ENCODE assay signal across 8 cellular contexts in genomic region chr13:39655041-39655568, GRCh38. TPM values are rescaled to one million over a fixed set of nuclear protein-coding genes. Genes with fewer than 3 reads are reported as not detected.
DNase-seq lines count a peak whose midpoint lies in the region; ATAC-seq and TF ChIP-seq lines count a peak whose summit lies in the region.

No MANE protein-coding gene starts in this region.

- peak overlapping the region in 1 of 2 experiments; percentile 5; a peak in 1 of 4 replicates for H3K27ac ChIP-seq in SK-N-SH (ENCODE audit: low read depth in 2 of 2, low read length in 1 of 2)

- peaks cover 8 to 9% of the 10 kb centered on the region in 2 experiments for H3K36me3 ChIP-seq in SK-N-SH (replicated peaks in 1 of 2; ENCODE audit: control insufficient read depth in 1 of 2, insufficient read depth in 2 of 2, low read length in 1 of 2)

- TF ChIP-seq EP300 in SK-N-SH (IDR thresholded peaks at IDR 0.05; ENCODE audit: borderline replicate concordance in 1 of 2, low read depth in 1 of 2, low read length in 1 of 2) = no peak

- DNase-seq in SK-N-SH (peak; percentile 2), KG1 (lab: John Stamatoyannopoulos, UW) (no peak), OCI-M1 (lab: John Stamatoyannopoulos, UW) (no peak)

- peaks cover 49% of the 10 kb centered on the region for H3K4me1 Mint-ChIP-seq in brain

- H3K9me3 Mint-ChIP-seq in brain = peaks cover 0 to 7% (median 0%) of the 10 kb centered on the region in 5 experiments

- CTCF ChIA-PET in SK-N-SH (lab: Yijun Ruan, JAX) = interaction anchor here (2.5 kb wide), 1 partner anchor 43 kb away, joined by 8 read pairs; no protein-coding TSS in a partner anchor

- H3K4me3 ChIP-seq in SK-N-SH (ENCODE audit: low read depth in 2 of 2, low read length in 1 of 2) = peak overlapping the region; percentile 90 to 98
- peak overlapping the region; percentile 93 for H3K4me3 ChIP-seq in mononuclear cell (ENCODE audit: low read length)

- H3K4me2 ChIP-seq in SK-N-SH = peak overlapping the region; percentile 95

- H3K9me3 ChIP-seq in SK-N-SH = no peaks in the 10 kb centered on the region
- no peaks in the 10 kb centered on the region for H3K9me3 ChIP-seq in mononuclear cell (ENCODE audit: low read depth, low read length)

- peak overlapping the region; percentile 95 to 100 (median 99) for H3K4me3 Mint-ChIP-seq in brain

- H3K27me3 ChIP-seq in SK-N-SH (ENCODE audit: insufficient read depth) = no peaks in the 10 kb centered on the region
- no peaks in the 10 kb centered on the region for H3K27me3 ChIP-seq in mononuclear cell (ENCODE audit: insufficient read depth, low read length)

- 0% methylated on average over 2 of the region's 2 CpGs for WGBS in SK-N-SH (ENCODE audit: low lambda C conversion rate)

- ATAC-seq in SK-N-SH treated with all-trans-retinoic acid at 6 μM for 48 hours (no peak; the same call in 2 of the 3 replicates), HG03460 (IDR thresholded peaks at IDR 0.05; ENCODE audit: unreplicated experiment) (peak; percentile 13), HG03378 (IDR thresholded peaks at IDR 0.05; ENCODE audit: unreplicated experiment) (no peak)

- H3F3A ChIP-seq in SK-N-SH (replicated peaks; ENCODE audit: insufficient read depth) = no peaks in the 10 kb centered on the region

- peak overlapping the region; percentile 86 to 97 (median 92) for H3K27ac Mint-ChIP-seq in brain

- H3K36me3 Mint-ChIP-seq in brain = peaks cover 11% of the 10 kb centered on the region

- H3K9ac ChIP-seq in SK-N-SH = no peak overlapping the region; the same call in 1 of the 2 replicates

- no peaks in the 10 kb centered on the region for H3K9me2 ChIP-seq in SK-N-SH

- POLR2A ChIA-PET in SK-N-SH (lab: Yijun Ruan, JAX) = no interaction called here

- H3K27me3 Mint-ChIP-seq in brain = peaks cover 11% of the 10 kb centered on the region

- no peaks in the 10 kb centered on the region; a peak in 1 of 4 replicates for H3K4me1 ChIP-seq in SK-N-SH (ENCODE audit: control insufficient read depth in 1 of 2, insufficient read depth in 2 of 2, low read depth in 1 of 2, low read length in 1 of 2)
- peaks cover 9% of the 10 kb centered on the region for H3K4me1 ChIP-seq in mononuclear cell (ENCODE audit: insufficient read depth, low read length)

- no peak for TF ChIP-seq CTCF in SK-N-SH (IDR thresholded peaks at IDR 0.05)
- no peak for TF ChIP-seq CTCF in brain (conservative IDR thresholded peaks at IDR 0.05)

- H2AFZ ChIP-seq in SK-N-SH (ENCODE audit: low read depth) = peak overlapping the region; percentile 93

- TF ChIP-seq RAD21 in SK-N-SH (IDR thresholded peaks at IDR 0.05; ENCODE audit: low read length) = no peak

- H4K20me1 ChIP-seq in SK-N-SH (ENCODE audit: insufficient read depth) = no peaks in the 10 kb centered on the region

- H3K79me2 ChIP-seq in SK-N-SH (ENCODE audit: insufficient read depth) = peaks cover 28% of the 10 kb centered on the region

TF ChIP-seq in SK-N-SH, 30 proteins besides CTCF, POLR2A, EP300 and RAD21:
- TF ChIP-seq YY1 (IDR thresholded peaks at IDR 0.05; ENCODE audit: low read depth) (0 out of 2 replicates have a peak, but pooled peaks have one; percentile 6), SIN3A (IDR thresholded peaks at IDR 0.05; ENCODE audit: borderline replicate concordance, low read depth, low read length) (no peak), GABPA (IDR thresholded peaks at IDR 0.05; ENCODE audit: low read depth) (0 out of 2 replicates have a peak, but pooled peaks have one; percentile 28)

TF ChIP-seq in SK-N-SH treated with all-trans-retinoic acid at 6 μM for 48 hours, 23 proteins besides CTCF, POLR2A, EP300 and RAD21:
- TF ChIP-seq ZNF8 (CRISPR knock-in tag; IDR thresholded peaks at IDR 0.05) (no peak), GLIS3 (CRISPR knock-in tag; IDR thresholded peaks at IDR 0.05) (no peak), PPARA (CRISPR knock-in tag; IDR thresholded peaks at IDR 0.05; ENCODE audit: borderline replicate concordance) (no peak), CREB5 (CRISPR knock-in tag; IDR thresholded peaks at IDR 0.05; ENCODE audit: low read depth) (no peak), POU6F1 (CRISPR knock-in tag; IDR thresholded peaks at IDR 0.05; ENCODE audit: borderline replicate concordance, low read depth) (no peak), BACH2 (CRISPR knock-in tag; IDR thresholded peaks at IDR 0.05; ENCODE audit: borderline replicate concordance) (no peak), TOX (CRISPR knock-in tag; IDR thresholded peaks at IDR 0.05; ENCODE audit: borderline replicate concordance) (no peak), PATZ1 (CRISPR knock-in tag; IDR thresholded peaks at IDR 0.05; ENCODE audit: borderline replicate concordance) (no peak), ZFP30 (CRISPR knock-in tag; IDR thresholded peaks at IDR 0.05) (no peak), RARB (CRISPR knock-in tag; IDR thresholded peaks at IDR 0.05) (no peak), ZNF70 (CRISPR knock-in tag; IDR thresholded peaks at IDR 0.05) (no peak), OSR1 (CRISPR knock-in tag; IDR thresholded peaks at IDR 0.05) (no peak)

RNA-seq across cellular contexts. Expression of gene COG6, which starts 0.4 kb away (rescaled TPM):
- polyA plus RNA-seq in SK-N-SH (2012; rRNA removed) (13.1 and 16.9 TPM in 2 replicates), brain (ENCODE audit: insufficient read depth, low read depth, low replicate concordance) (5.8 TPM)
- 14.8 and 15.9 TPM in 2 replicates for polyA plus RNA-seq in SK-N-SH (2012; cell fraction: cytosol; rRNA removed)
- polyA plus RNA-seq in SK-N-SH (2012; cell fraction: nucleus; rRNA removed) = 7.9 and 16.7 TPM in 2 replicates
- total RNA-seq in mononuclear cell = 10.1 TPM

RNA-seq across cellular contexts. Expression of gene LHFPL6, which starts 52.1 kb away (rescaled TPM):
- polyA plus RNA-seq in SK-N-SH (2012; rRNA removed) (22.2 and 25.7 TPM in 2 replicates), brain (ENCODE audit: insufficient read depth, low read depth, low replicate concordance) (26.4 TPM)
- 27.0 and 29.2 TPM in 2 replicates for polyA plus RNA-seq in SK-N-SH (2012; cell fraction: cytosol; rRNA removed)
- polyA plus RNA-seq in SK-N-SH (2012; cell fraction: nucleus; rRNA removed) = 9.1 and 9.9 TPM in 2 replicates
- total RNA-seq in mononuclear cell = 0.31 TPM
